Comparison of ENCODE assay signal across 1 cellular context in the genomic region with DNA sequence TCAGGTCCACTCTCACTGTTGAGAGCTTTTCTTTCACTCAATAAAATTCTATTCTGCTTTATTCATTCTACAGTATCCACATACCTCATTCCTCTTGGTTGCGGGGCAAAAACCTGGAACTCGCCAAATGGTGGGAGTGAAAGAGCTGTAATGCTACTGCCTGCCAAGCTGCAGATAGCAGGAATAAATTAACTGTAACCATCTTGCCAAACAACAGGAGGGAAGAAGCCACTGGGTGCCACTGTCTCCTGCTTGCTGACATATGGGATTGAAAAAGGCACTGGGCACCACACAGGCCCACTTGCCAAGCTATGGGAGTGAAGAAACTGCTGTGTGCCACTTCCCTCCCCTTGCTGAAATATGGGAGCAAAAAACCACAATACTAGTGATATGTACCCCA.
"Had no signal": no experiment of that assay in that cellular context is flagged by ENCODE, and none has a peak within 500 bp of the region (broad histone marks: within the 10 kb centered on the region; RNA-seq: fewer than 3 reads in every experiment).

No MANE protein-coding gene starts in this region.

- DNase-seq: GF-D8 had no signal
